Comparison of ENCODE assay signal across 8 cellular contexts in the genomic region with DNA sequence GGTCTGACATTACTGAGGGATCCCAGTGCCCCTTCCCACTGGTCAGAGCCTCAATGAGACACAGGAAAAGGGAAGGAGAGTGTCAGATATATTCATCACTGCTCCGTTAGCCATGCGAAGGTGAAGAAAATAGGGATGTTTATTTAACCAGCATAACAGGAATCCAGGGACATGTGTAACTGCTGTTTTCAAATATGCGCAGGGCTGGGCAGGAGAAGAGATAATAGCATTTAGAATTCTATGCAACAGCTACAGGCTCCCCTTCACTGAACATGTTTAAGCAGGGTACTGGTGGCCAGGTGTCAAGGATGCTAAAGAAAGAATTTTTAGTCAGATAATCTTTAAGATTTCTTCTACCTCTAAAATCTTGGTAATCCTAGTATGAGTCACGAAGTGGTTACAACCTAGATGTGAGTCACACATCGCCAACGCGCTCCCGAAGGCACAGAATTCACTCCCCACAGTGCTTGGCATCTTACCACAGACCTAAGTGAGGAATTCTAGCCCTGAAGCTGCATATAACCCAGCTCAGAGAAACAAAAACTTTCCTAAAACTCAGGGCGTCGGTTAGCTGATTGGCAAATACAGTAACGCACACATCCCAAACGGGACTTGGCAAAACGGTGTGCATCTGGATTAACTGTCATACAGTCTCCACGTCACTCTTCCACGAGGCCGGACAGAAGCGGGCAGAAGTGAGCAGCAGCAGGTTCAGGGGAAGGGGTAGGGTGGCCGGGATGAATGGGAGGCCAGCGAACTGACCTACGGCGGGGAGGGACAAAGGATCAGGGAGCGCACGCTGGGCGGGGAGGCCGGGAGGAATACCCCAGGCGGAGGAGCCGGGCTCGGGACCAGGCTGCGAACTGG. TPM values are rescaled to one million over a fixed set of nuclear protein-coding genes. Genes with fewer than 3 reads are reported as not detected.
DNase-seq lines count a peak whose midpoint lies in the region; ATAC-seq, FAIRE-seq and TF ChIP-seq lines count a peak whose summit lies in the region.

No MANE protein-coding gene starts in this region.

- H3K36me3 Mint-ChIP-seq in Calu3 (ENCODE audit: insufficient read depth, unreplicated experiment) (peaks cover 16% of the 10 kb centered on the region), IgD-negative memory B cell (no peaks in the 10 kb centered on the region)

- peak overlapping the region; percentile 64 for H2AFZ ChIP-seq in hepatocyte

- H3K36me3 ChIP-seq in hepatocyte (replicated peaks; ENCODE audit: insufficient read depth, low read depth) (no peaks in the 10 kb centered on the region), rectal smooth muscle tissue (ENCODE audit: control insufficient read depth, insufficient read depth, low read length) (no peaks in the 10 kb centered on the region)

- H3K4me3 Mint-ChIP-seq in Calu3 (ENCODE audit: low read depth, unreplicated experiment) (peak overlapping the region; percentile 84), IgD-negative memory B cell (peak overlapping the region; percentile 85 to 98 (median 92))

- no peaks in the 10 kb centered on the region for H4K20me1 ChIP-seq in hepatocyte (ENCODE audit: insufficient read depth, poor library complexity, severe bottlenecking)

- H3K4me3 ChIP-seq in hepatocyte (peak overlapping the region; percentile 94), rectal smooth muscle tissue (ENCODE audit: low read length) (peak overlapping the region; percentile 84)

- WGBS in hepatocyte (ENCODE audit: low lambda C conversion rate, missing lambda C conversion rate): 2% methylated on average over 29 of the region's 29 CpGs

- H3K9me2 ChIP-seq in hepatocyte (replicated peaks; ENCODE audit: insufficient read depth): no peaks in the 10 kb centered on the region

- BruUV-seq in Calu3 (replicated peaks; lab: Mats Ljungman, UMichigan): TSS peak; percentile 42

- TF ChIP-seq CTCF in Calu3 (IDR thresholded peaks at IDR 0.05; ENCODE audit: unreplicated experiment): no peak
- no peak for TF ChIP-seq CTCF in hepatocyte (IDR thresholded peaks at IDR 0.05; ENCODE audit: poor library complexity)
- TF ChIP-seq CTCF in D721Med (IDR thresholded peaks at IDR 0.05; ENCODE audit: insufficient read depth, missing control alignments): no peak

- peak; percentile 34 for ATAC-seq in GM21528 (IDR thresholded peaks at IDR 0.05; ENCODE audit: low FRiP score, unreplicated experiment)

- H3K4me2 ChIP-seq in hepatocyte: peak overlapping the region; percentile 92

- peaks cover 25% of the 10 kb centered on the region for H3K4me1 Mint-ChIP-seq in Calu3 (ENCODE audit: low read depth, unreplicated experiment)
- H3K4me1 Mint-ChIP-seq in IgD-negative memory B cell: peaks cover 15 to 22% (median 20%) of the 10 kb centered on the region in 3 donors

- H3K27me3 Mint-ChIP-seq in Calu3 (ENCODE audit: unreplicated experiment) (no peaks in the 10 kb centered on the region), IgD-negative memory B cell (no peaks in the 10 kb centered on the region)

- H3K27ac Mint-ChIP-seq in Calu3 (ENCODE audit: unreplicated experiment) (peak overlapping the region; percentile 88), IgD-negative memory B cell (peak overlapping the region; percentile 15 to 93 (median 59))

- H3K27me3 ChIP-seq in hepatocyte (no peaks in the 10 kb centered on the region), rectal smooth muscle tissue (ENCODE audit: control insufficient read depth, insufficient read depth, low read length) (no peaks in the 10 kb centered on the region)

- CTCF ChIA-PET in Calu3 (lab: Charles Lee): no interaction called here

- intact Hi-C loops in Calu3 (cut with micrococcal nuclease; ENCODE audit: unreplicated experiment): loop anchor here (10.0 kb wide), 1 partner anchor 57 kb away; no protein-coding TSS in a partner anchor

- no peak for FAIRE-seq in D721Med (lab: Jason Lieb, UNC)

- H3K9me3 Mint-ChIP-seq in Calu3 (ENCODE audit: low read depth, unreplicated experiment): no peaks in the 10 kb centered on the region
- H3K9me3 Mint-ChIP-seq in IgD-negative memory B cell: no peaks in the 10 kb centered on the region

- peaks cover 40% of the 10 kb centered on the region for H3K79me2 ChIP-seq in hepatocyte

- H3K27ac ChIP-seq in hepatocyte (peak overlapping the region; percentile 98), rectal smooth muscle tissue (ENCODE audit: low read depth, low read length) (peak overlapping the region; percentile 94)

- DNase-seq in Calu3 (peak; percentile 51), SW480 (ENCODE audit: low spot score) (peak; percentile 85), astrocyte of the hippocampus (ENCODE audit: low read depth, low spot score) (peak; percentile 97), hepatocyte (ENCODE audit: low spot score) (peak; percentile 83), D721Med (ENCODE audit: insufficient read length, low spot score) (no peak)

- H3K4me1 ChIP-seq in hepatocyte (ENCODE audit: insufficient read depth): peaks cover 14% of the 10 kb centered on the region
- H3K4me1 ChIP-seq in rectal smooth muscle tissue (ENCODE audit: control insufficient read depth, insufficient read depth, low read length): peaks cover 25% of the 10 kb centered on the region

- H3K9me3 ChIP-seq in hepatocyte (ENCODE audit: low read depth): no peaks in the 10 kb centered on the region

- H3K9ac ChIP-seq in rectal smooth muscle tissue (ENCODE audit: low read length): peak overlapping the region; percentile 72

RNA-seq across cellular contexts. Expression of gene CTNNAL1, which starts 1.1 kb away (rescaled TPM):
- 20.6 and 23.7 TPM in 2 replicates for total RNA-seq in Calu3 (2022)
- 1.1 TPM for polyA plus RNA-seq in IgD-negative memory B cell
- 46.3 and 54.5 TPM in 2 replicates for total RNA-seq in hepatocyte
- polyA plus RNA-seq in hepatocyte: 57.4 and 64.1 TPM in 2 replicates
